12 cellular contexts compared by ENCODE assay signal in genomic region chr19:49559928-49560327, GRCh38. TPM values are rescaled to one million over a fixed set of nuclear protein-coding genes. Genes with fewer than 3 reads are reported as not detected.
DNase-seq lines count a peak whose midpoint lies in the region; ATAC-seq and FAIRE-seq lines count a peak whose summit lies in the region.
"Had no signal": no experiment of that assay in that cellular context is flagged by ENCODE, and none has a peak within 500 bp of the region (broad histone marks: within the 10 kb centered on the region; RNA-seq: fewer than 3 reads in every experiment).

No MANE protein-coding gene starts in this region.

- peaks cover 76% of the 10 kb centered on the region for H3K4me1 Mint-ChIP-seq in activated naive CD8-positive, alpha-beta T cell treated with anti-CD3 and anti-CD28 coated beads for 36 hours
- peaks cover 21 to 37% of the 10 kb centered on the region in 2 donors for H3K4me1 Mint-ChIP-seq in natural killer cell treated with Interleukin-12 subunit alpha and Interleukin-12 subunit beta and Interleukin-15 and Interleukin-18, amount 100 ng/mL, for 72 hours (ENCODE audit: low read depth in 2 of 2)

- no peak for FAIRE-seq in frontal cortex (lab: Jason Lieb, UNC)

- H3K27me3 Mint-ChIP-seq in activated naive CD8-positive, alpha-beta T cell treated with anti-CD3 and anti-CD28 coated beads for 36 hours, result no peaks in the 10 kb centered on the region
- no peaks in the 10 kb centered on the region for H3K27me3 Mint-ChIP-seq in natural killer cell treated with Interleukin-12 subunit alpha and Interleukin-12 subunit beta and Interleukin-15 and Interleukin-18, amount 100 ng/mL, for 72 hours

- DNase-seq in stimulated activated CD4-positive, alpha-beta T cell treated with anti-CD3 and anti-CD28 coated beads, Interleukin-1b, Interleukin-23, amount 100 ng/mL, for 48 hours, result peak; percentile 27
- DNase-seq in stimulated activated CD4-positive, alpha-beta T cell treated with anti-CD3 and anti-CD28 coated beads, Interleukin-12 subunit alpha, Interleukin-12 subunit beta, amount 100 ng/mL, for 4 hours, result no peak
- DNase-seq in activated naive CD8-positive, alpha-beta T cell treated with anti-CD3 and anti-CD28 coated beads for 36 hours, result peak; percentile 43
- no peak for DNase-seq in natural killer cell treated with Interleukin-12 subunit alpha and Interleukin-12 subunit beta and Interleukin-15 and Interleukin-18, amount 100 ng/mL, for 72 hours (ENCODE audit: low spot score)
- DNase-seq in NAMALWA (ENCODE audit: low spot score) (no peak), frontal cortex (ENCODE audit: low spot score in 2 of 2) (no peak), NCI-H2029 treated with DMSO at 0.1 percent for 48 hours (lab: John Stamatoyannopoulos, UW) (no peak), epidermal melanocyte (ENCODE audit: insufficient read length, low spot score) (no peak)
- DNase-seq: esophagus squamous epithelium, NCI-H446 treated with DMSO at 0.1 percent for 48 hours, SIG-M5 had no signal

- peak overlapping the region; percentile 93 for H3K27ac Mint-ChIP-seq in activated naive CD8-positive, alpha-beta T cell treated with anti-CD3 and anti-CD28 coated beads for 36 hours
- H3K27ac Mint-ChIP-seq in natural killer cell treated with Interleukin-12 subunit alpha and Interleukin-12 subunit beta and Interleukin-15 and Interleukin-18, amount 100 ng/mL, for 72 hours, result peak overlapping the region; percentile 74 to 83

- ATAC-seq in natural killer cell treated with Interleukin-12 subunit alpha and Interleukin-12 subunit beta and Interleukin-15 and Interleukin-18, amount 100 ng/mL, for 72 hours, result no peak

- peak overlapping the region; percentile 79 for H3K4me3 Mint-ChIP-seq in activated naive CD8-positive, alpha-beta T cell treated with anti-CD3 and anti-CD28 coated beads for 36 hours
- H3K4me3 Mint-ChIP-seq in natural killer cell treated with Interleukin-12 subunit alpha and Interleukin-12 subunit beta and Interleukin-15 and Interleukin-18, amount 100 ng/mL, for 72 hours, result peak overlapping the region; percentile 55

- H3K36me3 Mint-ChIP-seq in activated naive CD8-positive, alpha-beta T cell treated with anti-CD3 and anti-CD28 coated beads for 36 hours, result peaks cover 59% of the 10 kb centered on the region
- H3K36me3 Mint-ChIP-seq in natural killer cell treated with Interleukin-12 subunit alpha and Interleukin-12 subunit beta and Interleukin-15 and Interleukin-18, amount 100 ng/mL, for 72 hours, result peaks cover 6% of the 10 kb centered on the region

- peaks cover 4% of the 10 kb centered on the region for H3K9me3 Mint-ChIP-seq in activated naive CD8-positive, alpha-beta T cell treated with anti-CD3 and anti-CD28 coated beads for 36 hours
- H3K9me3 Mint-ChIP-seq in natural killer cell treated with Interleukin-12 subunit alpha and Interleukin-12 subunit beta and Interleukin-15 and Interleukin-18, amount 100 ng/mL, for 72 hours, result no peaks in the 10 kb centered on the region

RNA-seq across cellular contexts. Expression of gene NOSIP, which starts 20.4 kb away (rescaled TPM):
- 10 to 100 TPM; 61.4 to 69.5 TPM for total RNA-seq in activated naive CD8-positive, alpha-beta T cell treated with anti-CD3 and anti-CD28 coated beads for 36 hours
- total RNA-seq in natural killer cell treated with Interleukin-12 subunit alpha and Interleukin-12 subunit beta and Interleukin-15 and Interleukin-18, amount 100 ng/mL, for 72 hours, result 10 to 100 TPM; 70.6 to 75.2 TPM
- total RNA-seq in frontal cortex, result 33.4 TPM

RNA-seq across cellular contexts. Expression of gene PRRG2, which starts 21.2 kb away (rescaled TPM):
- 1 to 10 TPM; 1.5 to 1.6 TPM for total RNA-seq in activated naive CD8-positive, alpha-beta T cell treated with anti-CD3 and anti-CD28 coated beads for 36 hours
- total RNA-seq in natural killer cell treated with Interleukin-12 subunit alpha and Interleukin-12 subunit beta and Interleukin-15 and Interleukin-18, amount 100 ng/mL, for 72 hours, result 1 to 10 TPM in 1 of 2 donors, under 1 TPM in 1; 0.81 to 1.5 TPM
- total RNA-seq in frontal cortex, result 0.41 TPM

RNA-seq across cellular contexts. Expression of gene PRR12, which starts 31.1 kb away (rescaled TPM):
- 10 to 100 TPM; 16.0 to 17.8 TPM for total RNA-seq in activated naive CD8-positive, alpha-beta T cell treated with anti-CD3 and anti-CD28 coated beads for 36 hours
- 10 to 100 TPM; 29.7 to 45.7 TPM for total RNA-seq in natural killer cell treated with Interleukin-12 subunit alpha and Interleukin-12 subunit beta and Interleukin-15 and Interleukin-18, amount 100 ng/mL, for 72 hours
- 5.7 TPM for total RNA-seq in frontal cortex

RNA-seq across cellular contexts. Expression of gene RCN3, which starts 32.1 kb away (rescaled TPM):
- 1 to 10 TPM; 3.6 to 4.3 TPM for total RNA-seq in activated naive CD8-positive, alpha-beta T cell treated with anti-CD3 and anti-CD28 coated beads for 36 hours
- total RNA-seq in natural killer cell treated with Interleukin-12 subunit alpha and Interleukin-12 subunit beta and Interleukin-15 and Interleukin-18, amount 100 ng/mL, for 72 hours, result 1 to 10 TPM; 1.6 to 2.0 TPM
- total RNA-seq in frontal cortex, result 2.4 TPM
- total RNA-seq: MCF 10A had no signal

RNA-seq across cellular contexts. Expression of gene FCGRT, which starts 47.5 kb away (rescaled TPM):
- total RNA-seq in activated naive CD8-positive, alpha-beta T cell treated with anti-CD3 and anti-CD28 coated beads for 36 hours, result 10 to 100 TPM; 11.5 to 12.2 TPM
- total RNA-seq in natural killer cell treated with Interleukin-12 subunit alpha and Interleukin-12 subunit beta and Interleukin-15 and Interleukin-18, amount 100 ng/mL, for 72 hours, result 1 to 10 TPM; 1.6 to 3.0 TPM
- 13.0 TPM for total RNA-seq in frontal cortex
- total RNA-seq: MCF 10A had no signal

Comparison
In these comparisons a context has a peak if more than half of its experiments do, and no peak if none do; other contexts are left out.
1. DNase-seq: peak in stimulated activated CD4-positive, alpha-beta T cell treated with anti-CD3 and anti-CD28 coated beads, Interleukin-1b, Interleukin-23, amount 100 ng/mL, for 48 hours (single experiment) and activated naive CD8-positive, alpha-beta T cell treated with anti-CD3 and anti-CD28 coated beads for 36 hours (single experiment); none in stimulated activated CD4-positive, alpha-beta T cell treated with anti-CD3 and anti-CD28 coated beads, Interleukin-12 subunit alpha, Interleukin-12 subunit beta, amount 100 ng/mL, for 4 hours (single experiment), natural killer cell treated with Interleukin-12 subunit alpha and Interleukin-12 subunit beta and Interleukin-15 and Interleukin-18, amount 100 ng/mL, for 72 hours (single experiment), NAMALWA (single experiment), frontal cortex (0 of 2), NCI-H2029 treated with DMSO at 0.1 percent for 48 hours (single experiment) and epidermal melanocyte (single experiment).